12 cellular contexts compared by ENCODE assay signal in the genomic region with DNA sequence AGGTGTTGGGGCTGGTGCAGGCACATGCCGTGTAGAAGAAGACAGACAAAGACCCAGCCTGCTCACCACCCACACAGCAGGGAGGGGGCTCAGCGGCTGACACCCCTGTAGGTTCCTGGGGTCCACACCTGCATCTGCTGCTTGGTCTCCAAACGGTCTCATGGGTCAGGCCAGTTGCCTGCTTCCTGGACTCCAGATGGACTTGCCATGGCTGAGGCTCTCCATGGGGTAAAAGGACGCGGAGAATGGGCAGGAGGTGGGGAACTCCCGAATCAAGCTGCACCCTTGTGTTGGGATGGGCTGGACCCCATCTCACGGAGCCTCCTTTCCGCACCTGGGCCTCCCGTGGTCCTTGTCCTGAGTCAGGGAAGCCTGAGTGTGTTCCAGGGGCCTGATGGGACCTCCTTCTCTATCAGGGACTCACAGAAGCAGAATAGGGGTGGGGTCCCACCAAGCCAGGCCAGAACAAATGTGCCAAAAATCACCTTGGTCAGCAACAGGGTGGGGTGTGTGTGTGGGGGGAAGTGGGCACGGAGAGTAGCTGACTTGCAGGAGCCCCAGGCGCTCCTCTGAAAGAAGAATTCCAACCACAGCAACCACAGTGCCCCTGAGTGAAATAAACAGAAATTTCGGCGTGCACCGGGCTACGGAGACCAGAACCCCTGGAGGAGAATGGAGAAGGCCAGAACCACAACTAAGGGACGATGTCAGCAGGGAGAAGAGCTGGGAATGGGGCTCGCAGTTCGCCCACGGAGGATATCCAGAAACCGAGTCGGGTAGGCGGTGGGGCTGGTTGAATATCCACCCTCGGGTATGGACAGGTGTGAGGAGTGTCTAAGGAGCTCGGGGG. TPM values are rescaled to one million over a fixed set of nuclear protein-coding genes. Genes with fewer than 3 reads are reported as not detected.
A peak's percentile ranks its signal among the peaks of the same experiment; 100 is the strongest.
DNase-seq lines count a peak whose midpoint lies in the region; ATAC-seq and TF ChIP-seq lines count a peak whose summit lies in the region.
"Had no signal": no experiment of that assay in that cellular context is flagged by ENCODE, and none has a peak within 500 bp of the region (broad histone marks: within the 10 kb centered on the region; RNA-seq: fewer than 3 reads in every experiment).

No MANE protein-coding gene starts in this region.

- H3K4me1 ChIP-seq in right atrium auricular region (peaks cover 0 to 6% of the 10 kb centered on the region in 2 donors), upper lobe of right lung (no peaks in the 10 kb centered on the region)

- DNase-seq in right atrium auricular region (ENCODE audit: low spot score) = peak; percentile 48
- DNase-seq in cardiac septum (ENCODE audit: low spot score) = no peak
- DNase-seq in activated CD8-positive, alpha-beta memory T cell treated with anti-CD3 and anti-CD28 coated beads, Interleukin-2, amount 10 ng/mL, durations not matched to agents 7 days and 5 days = peak; percentile 73
- DNase-seq in islet precursor cell = peak; percentile 37
- DNase-seq in upper lobe of right lung = peak; percentile 57
- DNase-seq in HUDEP-2 (lab: John Stamatoyannopoulos, UW; ENCODE audit: unreplicated experiment in 76 of 76) = no peak
- no peak for DNase-seq in NCI-H1417 (lab: John Stamatoyannopoulos, UW)
- DNase-seq in brain microvascular endothelial cell = no peak
- DNase-seq: caudate nucleus, NCI-H1092 treated with DMSO at 0.1 percent for 48 hours, NCI-H748 treated with DMSO at 0.1 percent for 48 hours, upper lobe of left lung had no signal

- H3K36me3 ChIP-seq in right atrium auricular region (no peaks in the 10 kb centered on the region), upper lobe of right lung (no peaks in the 10 kb centered on the region), brain microvascular endothelial cell (replicated peaks) (no peaks in the 10 kb centered on the region)
- H3K36me3 ChIP-seq: upper lobe of left lung had no signal

- H3K4me1 Mint-ChIP-seq in activated CD8-positive, alpha-beta memory T cell treated with anti-CD3 and anti-CD28 coated beads, Interleukin-2, amount 10 ng/mL, durations not matched to agents 7 days and 5 days = peaks cover 79% of the 10 kb centered on the region

- peaks cover 0 to 4% of the 10 kb centered on the region in 2 donors for H3K27me3 ChIP-seq in right atrium auricular region
- peaks cover 14% of the 10 kb centered on the region for H3K27me3 ChIP-seq in upper lobe of right lung
- H3K27me3 ChIP-seq in brain microvascular endothelial cell (replicated peaks) = peaks cover 35% of the 10 kb centered on the region

- H3K9me3 ChIP-seq in right atrium auricular region (no peaks in the 10 kb centered on the region), upper lobe of right lung (no peaks in the 10 kb centered on the region)
- H3K9me3 ChIP-seq: upper lobe of left lung had no signal

- no peak overlapping the region for H3K27ac ChIP-seq in right atrium auricular region
- H3K27ac ChIP-seq in upper lobe of right lung = no peak overlapping the region
- no peak overlapping the region for H3K27ac ChIP-seq in brain microvascular endothelial cell

- H3K27me3 Mint-ChIP-seq in activated CD8-positive, alpha-beta memory T cell treated with anti-CD3 and anti-CD28 coated beads, Interleukin-2, amount 10 ng/mL, durations not matched to agents 7 days and 5 days = no peaks in the 10 kb centered on the region

- in situ Hi-C loops in brain microvascular endothelial cell (cut with HindIII; ENCODE audit: low pct_ligation_motif_present, low sequenced_read_pairs) = no loop called here

- no peak for TF ChIP-seq CTCF in right atrium auricular region (IDR thresholded peaks at IDR 0.05)
- TF ChIP-seq CTCF in upper lobe of right lung (IDR thresholded peaks at IDR 0.05) = no peak
- no peak for TF ChIP-seq CTCF in brain microvascular endothelial cell (IDR thresholded peaks at IDR 0.05; ENCODE audit: low read depth, low read length, missing control alignments)

- H3K36me3 Mint-ChIP-seq in activated CD8-positive, alpha-beta memory T cell treated with anti-CD3 and anti-CD28 coated beads, Interleukin-2, amount 10 ng/mL, durations not matched to agents 7 days and 5 days = peaks cover 51% of the 10 kb centered on the region

- peak overlapping the region; percentile 74 for H3K4me3 Mint-ChIP-seq in activated CD8-positive, alpha-beta memory T cell treated with anti-CD3 and anti-CD28 coated beads, Interleukin-2, amount 10 ng/mL, durations not matched to agents 7 days and 5 days

- intact Hi-C loops in cardiac septum (cut with DNase I) (no loop called here), upper lobe of right lung (cut with DNase I) (loop anchor here (10.0 kb wide), 1 partner anchor 110 kb away; no protein-coding TSS in a partner anchor)

- H3K4me3 ChIP-seq in right atrium auricular region (no peak overlapping the region), upper lobe of right lung (no peak overlapping the region), brain microvascular endothelial cell (ENCODE audit: low read depth, low read length) (no peak overlapping the region)
- H3K4me3 ChIP-seq: upper lobe of left lung had no signal

- H3K9me3 Mint-ChIP-seq in activated CD8-positive, alpha-beta memory T cell treated with anti-CD3 and anti-CD28 coated beads, Interleukin-2, amount 10 ng/mL, durations not matched to agents 7 days and 5 days (ENCODE audit: low read depth) = no peaks in the 10 kb centered on the region

- H3K27ac Mint-ChIP-seq in activated CD8-positive, alpha-beta memory T cell treated with anti-CD3 and anti-CD28 coated beads, Interleukin-2, amount 10 ng/mL, durations not matched to agents 7 days and 5 days = peak overlapping the region; percentile 93

- CTCF ChIA-PET in activated CD8-positive, alpha-beta memory T cell treated with anti-CD3 and anti-CD28 coated beads, Interleukin-2, amount 10 ng/mL, durations not matched to agents 7 days and 5 days (lab: Charles Lee) = no interaction called here

- ATAC-seq in activated CD8-positive, alpha-beta memory T cell treated with anti-CD3 and anti-CD28 coated beads, Interleukin-2, amount 10 ng/mL, durations not matched to agents 7 days and 5 days = no peak
- ATAC-seq in upper lobe of right lung = no peak

RNA-seq across cellular contexts. Expression of a gene that starts 11.8 kb away (rescaled TPM):
- total RNA-seq in right atrium auricular region (10 to 100 TPM; 20.1 to 31.9 TPM), cardiac septum (26.8 TPM), upper lobe of right lung (23.8 TPM)
- 10 to 100 TPM; 39.9 to 44.7 TPM for total RNA-seq in activated CD8-positive, alpha-beta memory T cell treated with anti-CD3 and anti-CD28 coated beads, Interleukin-2, amount 10 ng/mL, durations not matched to agents 7 days and 5 days

Comparison
In these comparisons a context has a peak if more than half of its experiments do, and no peak if none do; other contexts are left out.
1. DNase-seq: peak in right atrium auricular region (single experiment), activated CD8-positive, alpha-beta memory T cell treated with anti-CD3 and anti-CD28 coated beads, Interleukin-2, amount 10 ng/mL, durations not matched to agents 7 days and 5 days (single experiment), islet precursor cell (single experiment) and upper lobe of right lung (single experiment); none in cardiac septum (single experiment), HUDEP-2 (0 of 76), NCI-H1417 (0 of 3) and brain microvascular endothelial cell (single experiment).